Comparison of ENCODE assay signal across 11 cellular contexts in genomic region chr1:68051475-68051874, GRCh38.
DNase-seq lines count a peak whose midpoint lies in the region; ATAC-seq and TF ChIP-seq lines count a peak whose summit lies in the region.
"Had no signal": no experiment of that assay in that cellular context is flagged by ENCODE, and none has a peak within 500 bp of the region (broad histone marks: within the 10 kb centered on the region; RNA-seq: fewer than 3 reads in every experiment).

No MANE protein-coding gene starts in this region.

- peaks cover 50% of the 10 kb centered on the region for H3K27me3 Mint-ChIP-seq in nephron progenitor cell (ENCODE audit: low read depth, poor library complexity)

- no peak for TF ChIP-seq CTCF in nephron progenitor cell (IDR thresholded peaks at IDR 0.05)

- H3K36me3 Mint-ChIP-seq in nephron progenitor cell (ENCODE audit: low read depth): peaks cover 8% of the 10 kb centered on the region
- H3K36me3 Mint-ChIP-seq: CD4-positive, CD25-positive, alpha-beta regulatory T cell had no signal

- no peak overlapping the region for H3K27ac Mint-ChIP-seq in nephron progenitor cell
- H3K27ac Mint-ChIP-seq: CD4-positive, CD25-positive, alpha-beta regulatory T cell; stimulated activated naive CD8-positive, alpha-beta T cell treated with anti-CD3 and anti-CD28 coated beads, Interleukin-15, amount 100 ng/mL, for 72 hours; T-helper 17 cell had no signal

- DNase-seq in AG08395 (ENCODE audit: low spot score) (peak; percentile 79), NCI-H82 treated with DMSO at 0.1 percent for 48 hours (lab: John Stamatoyannopoulos, UW; ENCODE audit: unreplicated experiment) (peak; percentile 2), fibroblast of the conjunctiva (ENCODE audit: low read depth) (peak; percentile 48), nephron progenitor cell (peak; percentile 51), OCI-M1 (lab: John Stamatoyannopoulos, UW) (no peak), SHP77 (lab: John Stamatoyannopoulos, UW) (no peak)
- DNase-seq: CD4-positive, CD25-positive, alpha-beta regulatory T cell; T-helper 17 cell had no signal

- peaks cover 3% of the 10 kb centered on the region for H3K9me3 Mint-ChIP-seq in nephron progenitor cell
- H3K9me3 Mint-ChIP-seq: stimulated activated naive CD8-positive, alpha-beta T cell treated with anti-CD3 and anti-CD28 coated beads, Interleukin-15, amount 100 ng/mL, for 72 hours had no signal

- no peak for ATAC-seq in GM18861 (IDR thresholded peaks at IDR 0.05; ENCODE audit: unreplicated experiment)
- no peak for ATAC-seq in GM18502 (IDR thresholded peaks at IDR 0.05; ENCODE audit: poor library complexity, unreplicated experiment)
- ATAC-seq: stimulated activated naive CD8-positive, alpha-beta T cell treated with anti-CD3 and anti-CD28 coated beads, Interleukin-15, amount 100 ng/mL, for 72 hours; T-helper 17 cell had no signal

- no peaks in the 10 kb centered on the region for H3K4me1 Mint-ChIP-seq in nephron progenitor cell

- peak overlapping the region; percentile 77 for H3K4me3 Mint-ChIP-seq in nephron progenitor cell
- H3K4me3 Mint-ChIP-seq: CD4-positive, CD25-positive, alpha-beta regulatory T cell; T-helper 17 cell had no signal

Comparison
In these comparisons a context has a peak if more than half of its experiments do, and no peak if none do; other contexts are left out.
1. DNase-seq: peak in AG08395 (single experiment), NCI-H82 treated with DMSO at 0.1 percent for 48 hours (single experiment), fibroblast of the conjunctiva (single experiment) and nephron progenitor cell (single experiment); none in OCI-M1 (single experiment) and SHP77 (0 of 2).